In genomic region chr12:21501258-21502163, GRCh38 we compare ENCODE assay signal across 8 cellular contexts.
A peak's percentile ranks its signal among the peaks of the same experiment; 100 is the strongest.
DNase-seq lines count a peak whose midpoint lies in the region; ATAC-seq and TF ChIP-seq lines count a peak whose summit lies in the region.

GOLT1B (plus strand) TSS chr12:21501789; CDS start chr12:21501924, 135 bp downstream.
RECQL (minus strand) TSS chr12:21501635; CDS start chr12:21499570, 2,065 bp downstream.

- H3K4me1 ChIP-seq in OCI-LY3 (ENCODE audit: low read length): peaks cover 18% of the 10 kb centered on the region

- ATAC-seq in GM21528 (IDR thresholded peaks at IDR 0.05; ENCODE audit: low FRiP score, unreplicated experiment): peak; percentile 99

- no peaks in the 10 kb centered on the region for H3K27me3 ChIP-seq in OCI-LY3 (ENCODE audit: low read depth, low read length)

- peaks cover 7% of the 10 kb centered on the region; the same call in 1 of the 2 replicates for H4K20me1 ChIP-seq in OCI-LY3 (ENCODE audit: insufficient read depth, low read length)

- peak within 1 kb of the TSS; percentile 85 for H2AFZ ChIP-seq in OCI-LY3 (ENCODE audit: low read depth, low read length)

- peak within 1 kb of the TSS; percentile 72 for H3K27ac ChIP-seq in OCI-LY3 (ENCODE audit: low read length)

- peak within 1 kb of the TSS; percentile 99 for H3K4me3 ChIP-seq in OCI-LY3 (ENCODE audit: low read length)

- H3K79me2 ChIP-seq in OCI-LY3 (ENCODE audit: low read length): peaks cover 64% of the 10 kb centered on the region

- H3K9me3 ChIP-seq in OCI-LY3 (ENCODE audit: insufficient read depth, low read length): no peaks in the 10 kb centered on the region

- H3K36me3 ChIP-seq in OCI-LY3 (replicated peaks; ENCODE audit: low read depth, low read length): peaks cover 21% of the 10 kb centered on the region

- no peak for TF ChIP-seq CTCF in OCI-LY3 (IDR thresholded peaks at IDR 0.05; ENCODE audit: low read depth, low read length)

- peak within 1 kb of the TSS; percentile 94 for H3K9ac ChIP-seq in OCI-LY3 (ENCODE audit: low read length)

- peak within 1 kb of the TSS; percentile 94 for H3K4me2 ChIP-seq in OCI-LY3 (ENCODE audit: low read length)

- DNase-seq in DMS 273 treated with DMSO at 0.1 percent for 48 hours (lab: John Stamatoyannopoulos, UW) (peak; percentile 92), HuH-7.5 (ENCODE audit: low spot score) (peak; percentile 84), epidermal melanocyte (ENCODE audit: insufficient read length, low spot score) (peak; percentile 94), midbrain (lab: John Stamatoyannopoulos, UW) (peak; percentile 98)
- DNase-seq in activated CD8-positive, alpha-beta memory T cell treated with anti-CD3 and anti-CD28 coated beads, Interleukin-2, amount 50 U/mL, for 48 hours: peak; percentile 88
- DNase-seq in stimulated activated CD8-positive, alpha-beta memory T cell treated with anti-CD3 and anti-CD28 coated beads, Interleukin-2, amount 100 ng/mL, for 1 hour (ENCODE audit: low read depth in 2 of 2): peak; percentile 73 to 76

Comparison
In these comparisons a context has a peak if more than half of its experiments do, and no peak if none do; other contexts are left out.
1. Peak in every context shown above with its lines: DNase-seq, ATAC-seq, H3K4me3 ChIP-seq and H3K27ac ChIP-seq.